In the genomic region with DNA sequence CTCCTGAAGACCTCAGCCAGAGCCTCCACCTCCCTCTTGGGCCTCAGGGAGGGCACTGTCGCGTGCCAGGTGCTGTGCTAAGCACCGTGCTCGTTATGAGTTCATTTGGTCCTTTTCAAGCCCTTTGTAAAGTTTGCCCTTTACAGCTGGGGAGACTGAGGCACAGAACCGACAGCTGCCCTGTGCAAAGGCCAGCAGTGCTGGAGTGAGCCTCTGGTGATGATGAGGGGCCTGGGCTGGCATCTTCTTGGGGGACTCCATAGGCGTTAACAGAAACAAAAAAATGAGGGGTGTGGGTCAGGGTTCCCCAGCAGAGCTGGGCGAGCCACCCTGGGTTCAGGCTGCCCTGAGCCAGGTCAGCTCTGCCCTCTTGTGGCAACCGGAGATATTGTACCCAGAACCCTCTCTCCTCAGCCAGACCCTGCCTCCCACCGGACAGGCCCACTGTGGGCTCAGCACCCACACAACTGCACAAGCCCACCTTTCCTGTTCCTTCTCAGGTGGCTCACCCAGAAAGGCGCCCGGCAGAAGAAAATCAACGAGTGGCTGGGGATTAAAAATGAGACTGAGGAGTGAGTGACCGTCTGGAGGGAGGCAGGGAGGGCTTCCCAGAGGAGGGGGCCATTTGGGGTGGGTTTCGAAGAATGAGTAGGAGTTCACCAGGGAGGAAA, we compare ENCODE assay signal across 9 cellular contexts. TPM values are rescaled to one million over a fixed set of nuclear protein-coding genes. Genes with fewer than 3 reads are reported as not detected.
DNase-seq lines count a peak whose midpoint lies in the region; TF ChIP-seq lines count a peak whose summit lies in the region.
"Had no signal": no experiment of that assay in that cellular context is flagged by ENCODE, and none has a peak within 500 bp of the region (broad histone marks: within the 10 kb centered on the region; RNA-seq: fewer than 3 reads in every experiment).

No MANE protein-coding gene starts in this region.

- H3K36me3 Mint-ChIP-seq in endodermal cell (ENCODE audit: low read depth) (peaks cover 57% of the 10 kb centered on the region), neural crest cell (ENCODE audit: low read depth) (peaks cover 10% of the 10 kb centered on the region)

- no peaks in the 10 kb centered on the region for H3K4me1 Mint-ChIP-seq in endodermal cell
- H3K4me1 Mint-ChIP-seq in neural crest cell, result no peaks in the 10 kb centered on the region

- H3K27me3 Mint-ChIP-seq in endodermal cell (ENCODE audit: insufficient read depth) (no peaks in the 10 kb centered on the region), neural crest cell (ENCODE audit: low read depth) (peaks cover 5% of the 10 kb centered on the region)
- H3K27me3 Mint-ChIP-seq: activated naive CD4-positive, alpha-beta T cell treated with anti-CD3 and anti-CD28 coated beads, Interleukin-2, amount 50 U/mL, for 24 hours had no signal

- H3K9me3 Mint-ChIP-seq in endodermal cell (no peaks in the 10 kb centered on the region), neural crest cell (no peaks in the 10 kb centered on the region)
- H3K9me3 Mint-ChIP-seq: activated naive CD4-positive, alpha-beta T cell treated with anti-CD3 and anti-CD28 coated beads, Interleukin-2, amount 50 U/mL, for 24 hours had no signal

- H3K27me3 ChIP-seq in endodermal cell (ENCODE audit: control insufficient read depth, insufficient read depth, low read length, poor library complexity, severe bottlenecking), result no peaks in the 10 kb centered on the region

- no peaks in the 10 kb centered on the region for H3K4me1 ChIP-seq in endodermal cell (ENCODE audit: control insufficient read depth, insufficient read depth, low read length)

- no peaks in the 10 kb centered on the region for H3K9me3 ChIP-seq in endodermal cell (ENCODE audit: control insufficient read depth, low read length)

- peak; percentile 84 for TF ChIP-seq CTCF in endodermal cell (conservative IDR thresholded peaks at IDR 0.05)
- peak; percentile 76 for TF ChIP-seq CTCF in neural crest cell (conservative IDR thresholded peaks at IDR 0.05)

- peaks cover 34% of the 10 kb centered on the region for H3K36me3 ChIP-seq in endodermal cell (ENCODE audit: control insufficient read depth, insufficient read depth, low read length)

- peak; percentile 35 for DNase-seq in NCI-H1694 treated with DMSO at 0.1 percent for 48 hours (lab: John Stamatoyannopoulos, UW)
- DNase-seq in NCI-H1694 (lab: John Stamatoyannopoulos, UW), result no peak
- DNase-seq in LoVo (ENCODE audit: low spot score), result peak; percentile 29
- peak; percentile 64 to 73 for DNase-seq in activated CD4-positive, alpha-beta T cell treated with anti-CD3 and anti-CD28 coated beads, Interleukin-2, amount 50 U/mL, for 48 hours
- peak; percentile 84 for DNase-seq in endodermal cell
- peak; percentile 61 for DNase-seq in neural crest cell (ENCODE audit: low read depth, low spot score)
- DNase-seq in DMS153 treated with DMSO at 0.1 percent for 48 hours (lab: John Stamatoyannopoulos, UW; ENCODE audit: unreplicated experiment), result no peak
- DNase-seq in globus pallidus (ENCODE audit: low spot score), result no peak

- H3K27ac Mint-ChIP-seq in endodermal cell (peak overlapping the region; percentile 48), neural crest cell (ENCODE audit: unreplicated experiment) (no peak overlapping the region)
- H3K27ac Mint-ChIP-seq: activated naive CD4-positive, alpha-beta T cell treated with anti-CD3 and anti-CD28 coated beads, Interleukin-2, amount 50 U/mL, for 24 hours had no signal

- no peak overlapping the region for H3K9ac ChIP-seq in endodermal cell (ENCODE audit: extremely low read depth, low read length, poor library complexity, severe bottlenecking)

- 77 to 92% methylated on average over 8 to 14 of the region's 14 CpGs for WGBS in endodermal cell (ENCODE audit: insufficient coverage in 1 of 2, insufficient read length in 1 of 2), 2 experiments

- no peak overlapping the region for H3K27ac ChIP-seq in endodermal cell (ENCODE audit: low read depth, low read length)

- H3K4me3 Mint-ChIP-seq in endodermal cell (no peak overlapping the region), neural crest cell (peak overlapping the region; percentile 41)
- H3K4me3 Mint-ChIP-seq: activated naive CD4-positive, alpha-beta T cell treated with anti-CD3 and anti-CD28 coated beads, Interleukin-2, amount 50 U/mL, for 24 hours had no signal

- no peak overlapping the region for H3K4me3 ChIP-seq in endodermal cell (ENCODE audit: low read length)

RNA-seq across cellular contexts. Expression of gene IFI30, which starts 5.5 kb away (rescaled TPM):
- total RNA-seq in endodermal cell, result 10 to 100 TPM; 10.6 to 11.0 TPM
- polyA plus RNA-seq in endodermal cell (2013, experiment 1 of 2), result 6.8 TPM
- polyA plus RNA-seq in endodermal cell (2013, experiment 2 of 2), result 3.1 TPM
- total RNA-seq in neural crest cell, result not detected in 2 replicates

RNA-seq across cellular contexts. Expression of gene PIK3R2, which starts 15.1 kb away (rescaled TPM):
- 10 to 100 TPM; 52.9 to 58.8 TPM for total RNA-seq in endodermal cell
- polyA plus RNA-seq in endodermal cell (2013, experiment 1 of 2), result 57.1 TPM
- polyA plus RNA-seq in endodermal cell (2013, experiment 2 of 2), result 50.7 TPM
- 72.5 and 74.8 TPM in 2 replicates for total RNA-seq in neural crest cell

RNA-seq across cellular contexts. Expression of gene MPV17L2, which starts 24.9 kb away (rescaled TPM):
- 10 to 100 TPM; 20.9 to 21.8 TPM for total RNA-seq in endodermal cell
- 21.9 TPM for polyA plus RNA-seq in endodermal cell (2013, experiment 1 of 2)
- polyA plus RNA-seq in endodermal cell (2013, experiment 2 of 2), result 18.8 TPM
- total RNA-seq in neural crest cell, result 16.9 and 17.2 TPM in 2 replicates

RNA-seq across cellular contexts. Expression of gene RAB3A, which starts 35.7 kb away (rescaled TPM):
- total RNA-seq in endodermal cell (1 to 10 TPM; 3.6 to 3.9 TPM), neural crest cell (9.2 and 9.9 TPM in 2 replicates)
- 13.9 TPM for polyA plus RNA-seq in endodermal cell (2013, experiment 1 of 2)
- polyA plus RNA-seq in endodermal cell (2013, experiment 2 of 2), result 13.6 TPM

RNA-seq across cellular contexts. Expression of gene PDE4C, which starts 58.1 kb away (rescaled TPM):
- total RNA-seq in endodermal cell (1 to 10 TPM; 1.1 to 2.4 TPM), neural crest cell (0.09 and 0.25 TPM in 2 replicates)
- 0.93 TPM for polyA plus RNA-seq in endodermal cell (2013, experiment 1 of 2)
- polyA plus RNA-seq in endodermal cell (2013, experiment 2 of 2), result 1.1 TPM

Comparison
In these comparisons a context has a peak if more than half of its experiments do, and no peak if none do; other contexts are left out.
1. DNase-seq: peak in NCI-H1694 treated with DMSO at 0.1 percent for 48 hours (single experiment), LoVo (single experiment), activated CD4-positive, alpha-beta T cell treated with anti-CD3 and anti-CD28 coated beads, Interleukin-2, amount 50 U/mL, for 48 hours (2 of 2), endodermal cell (single experiment) and neural crest cell (single experiment); none in NCI-H1694 (single experiment), DMS153 treated with DMSO at 0.1 percent for 48 hours (single experiment) and globus pallidus (single experiment).
2. RNA of gene IFI30, which starts 5.5 kb away (total RNA-seq): 10.6 to 11.0 TPM in endodermal cell; not detected in neural crest cell; every median in the first group is over 10 times any median in the second.